ENCODE assay signal across 8 cellular contexts in the genomic region with DNA sequence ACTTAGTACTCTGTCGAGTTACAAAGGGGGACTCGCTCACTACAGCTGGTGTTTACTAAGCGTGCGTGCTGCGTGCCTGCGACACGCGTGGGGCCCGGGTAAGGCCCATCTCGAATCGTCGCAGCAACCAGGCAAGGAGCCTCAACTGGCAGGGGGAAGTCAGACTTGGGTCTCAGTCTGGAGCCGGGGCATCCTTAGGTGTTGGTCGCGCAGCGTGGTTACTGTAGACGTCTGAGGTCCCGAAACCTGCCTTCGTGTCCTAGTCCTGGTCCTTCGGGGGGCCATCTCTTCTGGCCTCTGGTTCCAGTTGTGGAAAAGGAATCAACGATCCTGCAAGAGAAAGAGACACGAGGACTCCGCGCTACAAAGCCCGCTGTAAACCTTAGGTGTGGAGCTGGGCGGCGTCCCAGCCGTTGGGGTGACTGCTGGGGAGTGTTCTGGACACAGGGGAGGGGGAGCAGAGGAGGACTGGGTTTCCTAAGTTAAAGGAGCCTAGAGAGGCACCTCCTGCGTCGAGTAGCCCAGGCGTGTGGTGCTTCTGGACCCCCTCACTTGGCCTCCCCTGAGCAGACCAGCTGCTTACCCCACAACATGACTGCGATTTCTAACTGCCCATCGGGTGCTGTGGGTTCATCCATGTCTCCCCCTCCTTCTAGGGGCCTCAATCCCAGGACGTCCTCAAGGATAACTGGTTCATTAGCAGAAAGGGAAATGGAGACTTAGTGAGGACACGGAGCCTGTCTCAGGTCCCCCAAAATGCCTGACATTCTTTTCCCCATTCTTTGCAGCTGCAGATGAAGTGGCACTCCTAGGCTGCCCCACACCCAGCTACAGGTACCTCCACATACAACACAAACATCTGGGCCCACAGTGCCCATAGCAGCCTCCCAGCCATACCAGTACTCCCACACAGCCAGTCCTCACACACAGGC. TPM values are rescaled to one million over a fixed set of nuclear protein-coding genes. Genes with fewer than 3 reads are reported as not detected.
DNase-seq lines count a peak whose midpoint lies in the region; ATAC-seq and TF ChIP-seq lines count a peak whose summit lies in the region.

No MANE protein-coding gene starts in this region.

- WGBS in upper lobe of left lung, 2 donors = 28 to 52% methylated on average over 15 to 34 of the region's 35 CpGs
- WGBS in body of pancreas, 2 donors = 52 to 63% methylated on average over 34 to 35 of the region's 35 CpGs

- peak overlapping the region; percentile 71 for H3K4me3 ChIP-seq in colonic mucosa
- peak overlapping the region; percentile 58 to 75 for H3K4me3 ChIP-seq in mucosa of rectum (ENCODE audit: low read length in 2 of 2)
- peak overlapping the region in 3 of 4 donors; percentile 46 to 60 (median 54) for H3K4me3 ChIP-seq in upper lobe of left lung
- no peak overlapping the region for H3K4me3 ChIP-seq in body of pancreas

- CTCF ChIA-PET in activated naive CD4-positive, alpha-beta T cell treated with anti-CD3 and anti-CD28 coated beads, Interleukin-2, amount 10 ng/mL, durations not matched to agents 7 days and 5 days (lab: Charles Lee) = interaction anchor here (0.6 to 7.3 kb wide), 6 partner anchors 7 to 315 kb away, joined by 3 to 218 read pairs (median 16); no protein-coding TSS in a partner anchor

- peaks cover 37% of the 10 kb centered on the region for H3K27me3 ChIP-seq in colonic mucosa
- peaks cover 15 to 22% of the 10 kb centered on the region in 2 donors for H3K27me3 ChIP-seq in mucosa of rectum (ENCODE audit: control insufficient read depth in 2 of 2, insufficient read depth in 2 of 2, low read length in 2 of 2)
- H3K27me3 ChIP-seq in upper lobe of left lung = peaks cover 0 to 29% (median 13%) of the 10 kb centered on the region in 4 donors
- H3K27me3 ChIP-seq in body of pancreas = no peaks in the 10 kb centered on the region

- no peaks in the 10 kb centered on the region for H3K36me3 Mint-ChIP-seq in activated naive CD4-positive, alpha-beta T cell treated with anti-CD3 and anti-CD28 coated beads, Interleukin-2, amount 10 ng/mL, durations not matched to agents 7 days and 5 days

- H3K36me3 ChIP-seq in colonic mucosa (no peaks in the 10 kb centered on the region), mucosa of rectum (ENCODE audit: control insufficient read depth in 2 of 2, insufficient read depth in 2 of 2, low read length in 2 of 2) (no peaks in the 10 kb centered on the region), upper lobe of left lung (no peaks in the 10 kb centered on the region), body of pancreas (replicated peaks in 1 of 2; ENCODE audit: insufficient read depth in 1 of 2, low read depth in 2 of 2) (no peaks in the 10 kb centered on the region)

- H3K27me3 Mint-ChIP-seq in activated naive CD4-positive, alpha-beta T cell treated with anti-CD3 and anti-CD28 coated beads, Interleukin-2, amount 10 ng/mL, durations not matched to agents 7 days and 5 days = peaks cover 95% of the 10 kb centered on the region

- H3K27ac ChIP-seq in colonic mucosa = no peak overlapping the region
- H3K27ac ChIP-seq in mucosa of rectum (ENCODE audit: low read depth in 2 of 2, low read length in 2 of 2) = no peak overlapping the region
- H3K27ac ChIP-seq in upper lobe of left lung = peak overlapping the region in 1 of 4 donors; percentile 63
- no peak overlapping the region for H3K27ac ChIP-seq in body of pancreas

- peak overlapping the region; percentile 33 for H3K4me3 Mint-ChIP-seq in activated naive CD4-positive, alpha-beta T cell treated with anti-CD3 and anti-CD28 coated beads, Interleukin-2, amount 10 ng/mL, durations not matched to agents 7 days and 5 days

- H3K4me1 Mint-ChIP-seq in activated naive CD4-positive, alpha-beta T cell treated with anti-CD3 and anti-CD28 coated beads, Interleukin-2, amount 10 ng/mL, durations not matched to agents 7 days and 5 days = peaks cover 19% of the 10 kb centered on the region

- no peak for TF ChIP-seq EP300 in upper lobe of left lung (IDR thresholded peaks at IDR 0.05)

- TF ChIP-seq CTCF in colonic mucosa (IDR thresholded peaks at IDR 0.05) = no peak
- no peak for TF ChIP-seq CTCF in upper lobe of left lung (IDR thresholded peaks at IDR 0.05)
- no peak for TF ChIP-seq CTCF in body of pancreas (IDR thresholded peaks at IDR 0.05)

- no peaks in the 10 kb centered on the region for H3K9me3 Mint-ChIP-seq in activated naive CD4-positive, alpha-beta T cell treated with anti-CD3 and anti-CD28 coated beads, Interleukin-2, amount 10 ng/mL, durations not matched to agents 7 days and 5 days

- no peak overlapping the region for H3K27ac Mint-ChIP-seq in activated naive CD4-positive, alpha-beta T cell treated with anti-CD3 and anti-CD28 coated beads, Interleukin-2, amount 10 ng/mL, durations not matched to agents 7 days and 5 days

- no peak for DNase-seq in activated naive CD4-positive, alpha-beta T cell treated with anti-CD3 and anti-CD28 coated beads, Interleukin-2, amount 10 ng/mL, durations not matched to agents 7 days and 5 days
- DNase-seq in activated naive CD4-positive, alpha-beta T cell treated with Interleukin-2 at 50 U/mL for 16 hours = no peak
- DNase-seq in colonic mucosa (peak; percentile 23), upper lobe of left lung (no peak), islet precursor cell (no peak), body of pancreas (no peak)
- no peak for DNase-seq in activated CD4-positive, alpha-beta T cell treated with anti-CD3 and anti-CD28 coated beads for 1 hour

- intact Hi-C loops in colonic mucosa (cut with DNase I) = no loop called here
- intact Hi-C loops in body of pancreas (cut with DNase I) = no loop called here

- TF ChIP-seq POLR2A in upper lobe of left lung (IDR thresholded peaks at IDR 0.05) (no peak), body of pancreas (IDR thresholded peaks at IDR 0.05) (no peak)

- peaks cover 22% of the 10 kb centered on the region for H3K4me1 ChIP-seq in colonic mucosa
- H3K4me1 ChIP-seq in mucosa of rectum (ENCODE audit: control insufficient read depth in 2 of 2, insufficient read depth in 2 of 2, low read length in 2 of 2) = peaks cover 35 to 38% of the 10 kb centered on the region in 2 donors
- peaks cover 45 to 54% (median 49%) of the 10 kb centered on the region in 4 donors for H3K4me1 ChIP-seq in upper lobe of left lung
- peaks cover 41% of the 10 kb centered on the region for H3K4me1 ChIP-seq in body of pancreas

- ATAC-seq in upper lobe of left lung (ENCODE audit: low FRiP score in 2 of 2) (no peak), body of pancreas (no peak)

- no peak overlapping the region for H3K9ac ChIP-seq in colonic mucosa (ENCODE audit: low read depth in 2 of 2, low read length in 2 of 2)
- H3K9ac ChIP-seq in mucosa of rectum (ENCODE audit: low read depth in 1 of 2, low read length in 2 of 2) = peak overlapping the region in 1 of 2 donors; percentile 28

- H3K9me3 ChIP-seq in colonic mucosa (no peaks in the 10 kb centered on the region), mucosa of rectum (ENCODE audit: control insufficient read depth in 2 of 2, low read length in 2 of 2) (no peaks in the 10 kb centered on the region), upper lobe of left lung (no peaks in the 10 kb centered on the region), body of pancreas (no peaks in the 10 kb centered on the region)

RNA-seq across cellular contexts. Expression of gene WNT11, which starts 4.9 kb away (rescaled TPM):
- total RNA-seq in colonic mucosa (1 to 10 TPM; 3.6 to 3.8 TPM), upper lobe of left lung (10 to 100 TPM in 1 of 6 donors, 1 to 10 TPM in 5; 1.7 to 12.9 (median 4.1) TPM), body of pancreas (10 to 100 TPM in 1 of 2 donors, 1 to 10 TPM in 1; 4.2 to 23.4 TPM)

Comparison
In these comparisons a context has a peak if more than half of its experiments do, and no peak if none do; other contexts are left out.
1. H3K4me3 ChIP-seq: peak in colonic mucosa (single experiment), mucosa of rectum (2 of 2) and upper lobe of left lung (3 of 4); none in body of pancreas (0 of 2).